In genomic region chr16:27470567-27471431, GRCh38 we compare ENCODE assay signal across 11 cellular contexts.
DNase-seq lines count a peak whose midpoint lies in the region; TF ChIP-seq lines count a peak whose summit lies in the region.
"Had no signal": no experiment of that assay in that cellular context is flagged by ENCODE, and none has a peak within 500 bp of the region (broad histone marks: within the 10 kb centered on the region; RNA-seq: fewer than 3 reads in every experiment).

No MANE protein-coding gene starts in this region.

- H3K27me3 ChIP-seq in ACC112 (ENCODE audit: insufficient read depth, low read length) (no peaks in the 10 kb centered on the region), ascending aorta (no peaks in the 10 kb centered on the region)

- DNase-seq in LHCN-M2 (ENCODE audit: low read depth) (peak; percentile 96), fibroblast of gingiva (ENCODE audit: low read depth) (peak; percentile 51), GM10248 (ENCODE audit: extremely low spot score) (no peak), mucosa of gallbladder (ENCODE audit: low spot score) (no peak), ascending aorta (ENCODE audit: low spot score in 2 of 2) (no peak)
- no peak for DNase-seq in activated effector memory CD4-positive, alpha-beta T cell treated with Interleukin-2 at 50 U/mL for 16 hours
- DNase-seq: anterior cingulate cortex, KG1 had no signal

- no peak for TF ChIP-seq CTCF in GM10248 (IDR thresholded peaks at IDR 0.05; ENCODE audit: control extremely low read depth, extremely low read depth, low read depth, missing control alignments)
- no peak for TF ChIP-seq CTCF in ascending aorta (IDR thresholded peaks at IDR 0.05)

- H3K4me1 ChIP-seq in ACC112 (ENCODE audit: control insufficient read depth, insufficient read depth, low read length, unreplicated experiment): peaks cover 49% of the 10 kb centered on the region
- H3K4me1 ChIP-seq in mesodermal cell (ENCODE audit: control insufficient read depth, insufficient read depth, low read length, poor library complexity, severe bottlenecking): peaks cover 31% of the 10 kb centered on the region
- H3K4me1 ChIP-seq in ascending aorta: no peaks in the 10 kb centered on the region
- H3K4me1 ChIP-seq: A549 had no signal

- H3K27ac ChIP-seq in ACC112 (ENCODE audit: low read depth, low read length): peak overlapping the region; percentile 71
- peak overlapping the region; percentile 72 for H3K27ac ChIP-seq in mesodermal cell (ENCODE audit: low read depth, low read length, severe bottlenecking)
- H3K27ac ChIP-seq in ascending aorta: no peak overlapping the region
- H3K27ac ChIP-seq: A549 had no signal

- WGBS in mesodermal cell (ENCODE audit: insufficient coverage in 2 of 2), 2 experiments: 89 to 91% methylated on average over 24 to 26 of the region's 28 CpGs

- H3K9me3 ChIP-seq in mesodermal cell (ENCODE audit: control insufficient read depth, low read length): peaks cover 11% of the 10 kb centered on the region
- H3K9me3 ChIP-seq in ascending aorta: no peaks in the 10 kb centered on the region
- H3K9me3 ChIP-seq: A549 had no signal

- H3K36me3 ChIP-seq in ACC112 (ENCODE audit: insufficient read depth, low read length): peaks cover 32% of the 10 kb centered on the region
- H3K36me3 ChIP-seq in mesodermal cell (ENCODE audit: control insufficient read depth, insufficient read depth, low read length): peaks cover 97% of the 10 kb centered on the region
- H3K36me3 ChIP-seq in ascending aorta: peaks cover 70 to 97% of the 10 kb centered on the region in 2 donors

- no peaks in the 10 kb centered on the region for H3K79me2 ChIP-seq in ACC112 (ENCODE audit: control insufficient read depth, insufficient read depth, low read length, unreplicated experiment)

- H3K4me3 ChIP-seq in ACC112 (ENCODE audit: low read depth, low read length) (no peak overlapping the region), mesodermal cell (ENCODE audit: extremely low read depth, insufficient read depth, low read length, poor library complexity, severe bottlenecking) (no peak overlapping the region), ascending aorta (no peak overlapping the region)
- H3K4me3 ChIP-seq: A549 had no signal

- no peak overlapping the region for H2AFZ ChIP-seq in ACC112 (ENCODE audit: low read length, unreplicated experiment)

- POLR2A ChIA-PET in GM10248 (lab: Yijun Ruan, JAX): no interaction called here

- CTCF ChIA-PET in GM10248 (lab: Yijun Ruan, JAX): interaction anchor here (1.2 kb wide), 1 partner anchor 13 kb away, joined by 3 read pairs; no protein-coding TSS in a partner anchor

- intact Hi-C loops in ascending aorta (cut with DNase I): no loop called here

Comparison
In these comparisons a context has a peak if more than half of its experiments do, and no peak if none do; other contexts are left out.
1. H3K27ac ChIP-seq: peak in ACC112 (single experiment) and mesodermal cell (single experiment); none in ascending aorta (0 of 2).
2. DNase-seq: peak in LHCN-M2 (single experiment) and fibroblast of gingiva (single experiment); none in GM10248 (single experiment), activated effector memory CD4-positive, alpha-beta T cell treated with Interleukin-2 at 50 U/mL for 16 hours (single experiment), mucosa of gallbladder (single experiment) and ascending aorta (0 of 2).